ENCODE assay signal across 8 cellular contexts in the genomic region with DNA sequence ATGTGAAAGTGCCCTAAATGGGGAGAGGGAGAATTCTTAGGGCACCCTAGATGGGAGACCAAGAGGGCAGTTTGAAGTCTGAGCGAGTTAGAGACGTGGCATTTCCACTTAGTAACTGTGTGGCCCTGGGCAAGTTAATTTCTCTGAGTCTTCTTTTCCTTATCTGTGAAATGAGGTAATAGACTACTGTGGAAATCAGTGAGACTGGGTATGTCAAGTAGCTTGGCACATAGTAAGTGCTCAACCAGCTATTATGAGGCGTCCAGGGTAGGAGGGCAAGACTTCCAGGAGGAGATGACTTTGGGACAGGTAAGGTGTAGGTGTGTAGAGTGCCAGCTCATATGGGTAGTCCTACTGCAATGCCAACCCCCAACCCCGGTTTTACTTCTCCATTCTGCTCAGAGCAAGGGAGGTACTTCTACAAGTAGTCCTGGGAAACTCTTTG. TPM values are rescaled to one million over a fixed set of nuclear protein-coding genes. Genes with fewer than 3 reads are reported as not detected.
DNase-seq lines count a peak whose midpoint lies in the region; ATAC-seq and TF ChIP-seq lines count a peak whose summit lies in the region.

No MANE protein-coding gene starts in this region.

- peaks cover 13% of the 10 kb centered on the region for H3K36me3 Mint-ChIP-seq in T-helper 1 cell treated with Interleukin-12 subunit alpha and Interleukin-12 subunit beta and Interleukin-4 antibody, amounts not matched to agents 30 μg/mL and 1 μg/mL, for 36 hours (ENCODE audit: low read depth)
- peaks cover 28% of the 10 kb centered on the region for H3K36me3 Mint-ChIP-seq in effector memory CD8-positive, alpha-beta T cell (ENCODE audit: insufficient read depth)
- H3K36me3 Mint-ChIP-seq in neural crest cell (ENCODE audit: low read depth): peaks cover 3% of the 10 kb centered on the region

- peak; percentile 71 for ATAC-seq in HG02870 (IDR thresholded peaks at IDR 0.05; ENCODE audit: unreplicated experiment)
- peak; percentile 20 for ATAC-seq in effector memory CD8-positive, alpha-beta T cell (replicated peaks)

- H3K9me3 Mint-ChIP-seq in T-helper 1 cell treated with Interleukin-12 subunit alpha and Interleukin-12 subunit beta and Interleukin-4 antibody, amounts not matched to agents 30 μg/mL and 1 μg/mL, for 36 hours: peaks cover 12% of the 10 kb centered on the region
- no peaks in the 10 kb centered on the region for H3K9me3 Mint-ChIP-seq in effector memory CD8-positive, alpha-beta T cell
- peaks cover 7% of the 10 kb centered on the region for H3K9me3 Mint-ChIP-seq in neural crest cell

- peaks cover 34% of the 10 kb centered on the region for H3K4me1 Mint-ChIP-seq in T-helper 1 cell treated with Interleukin-12 subunit alpha and Interleukin-12 subunit beta and Interleukin-4 antibody, amounts not matched to agents 30 μg/mL and 1 μg/mL, for 36 hours (ENCODE audit: low read depth)
- H3K4me1 Mint-ChIP-seq in effector memory CD8-positive, alpha-beta T cell (ENCODE audit: low read depth in 2 of 2): peaks cover 26 to 30% of the 10 kb centered on the region in 2 donors
- peaks cover 23% of the 10 kb centered on the region for H3K4me1 Mint-ChIP-seq in neural crest cell

- H3K27me3 Mint-ChIP-seq in T-helper 1 cell treated with Interleukin-12 subunit alpha and Interleukin-12 subunit beta and Interleukin-4 antibody, amounts not matched to agents 30 μg/mL and 1 μg/mL, for 36 hours (ENCODE audit: low read depth): no peaks in the 10 kb centered on the region
- H3K27me3 Mint-ChIP-seq in effector memory CD8-positive, alpha-beta T cell: no peaks in the 10 kb centered on the region
- peaks cover 11% of the 10 kb centered on the region for H3K27me3 Mint-ChIP-seq in neural crest cell (ENCODE audit: low read depth)

- peak overlapping the region; percentile 77 for H3K27ac Mint-ChIP-seq in T-helper 1 cell treated with Interleukin-12 subunit alpha and Interleukin-12 subunit beta and Interleukin-4 antibody, amounts not matched to agents 30 μg/mL and 1 μg/mL, for 36 hours
- peak overlapping the region; percentile 89 to 91 for H3K27ac Mint-ChIP-seq in effector memory CD8-positive, alpha-beta T cell
- peak overlapping the region; percentile 39 for H3K27ac Mint-ChIP-seq in neural crest cell (ENCODE audit: unreplicated experiment)

- TF ChIP-seq CTCF in neural crest cell (conservative IDR thresholded peaks at IDR 0.05): no peak

- DNase-seq in T-helper 1 cell (no peak), RPMI7951 (ENCODE audit: low read depth) (peak; percentile 15), neural crest cell (ENCODE audit: low read depth, low spot score) (no peak), GDM1 (lab: John Stamatoyannopoulos, UW) (no peak), NCI-H2081 treated with DMSO at 0.1 percent for 48 hours (lab: John Stamatoyannopoulos, UW) (no peak)
- peak in 1 of 3 experiments; percentile 6 for DNase-seq in effector memory CD8-positive, alpha-beta T cell

- peak overlapping the region; percentile 86 for H3K4me3 Mint-ChIP-seq in T-helper 1 cell treated with Interleukin-12 subunit alpha and Interleukin-12 subunit beta and Interleukin-4 antibody, amounts not matched to agents 30 μg/mL and 1 μg/mL, for 36 hours
- H3K4me3 Mint-ChIP-seq in effector memory CD8-positive, alpha-beta T cell: peak overlapping the region; percentile 83 to 85
- H3K4me3 Mint-ChIP-seq in neural crest cell: peak overlapping the region; percentile 94

RNA-seq across cellular contexts. Expression of a gene that starts 0.8 kb away (rescaled TPM):
- 26.3 and 27.5 TPM in 2 replicates for total RNA-seq in RPMI7951 (2014; rRNA removed; shearing (Covaris generic))
- total RNA-seq in neural crest cell: 44.0 and 45.5 TPM in 2 replicates

Comparison
In these comparisons a context has a peak if more than half of its experiments do, and no peak if none do; other contexts are left out.
1. H3K27ac Mint-ChIP-seq: peak in every context shown above with its lines; median percentile 90 in effector memory CD8-positive, alpha-beta T cell; 77 in T-helper 1 cell treated with Interleukin-12 subunit alpha and Interleukin-12 subunit beta and Interleukin-4 antibody, amounts not matched to agents 30 μg/mL and 1 μg/mL, for 36 hours; 39 in neural crest cell.